1 cellular context compared by ENCODE assay signal in genomic region chr1:27830621-27831424, GRCh38.
TF ChIP-seq lines count a peak whose summit lies in the region.

Gene PPP1R8 (plus strand): TSS chr1:27830782. CDS start chr1:27830836, 54 bp downstream.

TF ChIP-seq in K562, 482 proteins besides CTCF, POLR2A, EP300 and RAD21 (continued from another document and continues in another):
- no peak for TF ChIP-seq ATF6 (CRISPR knock-in tag; IDR thresholded peaks at IDR 0.05)
- no peak for TF ChIP-seq NFYB (IDR thresholded peaks at IDR 0.05; ENCODE audit: extremely low read depth, insufficient read length)
- TF ChIP-seq TSHZ1 (CRISPR knock-in tag; IDR thresholded peaks at IDR 0.05): no peak
- TF ChIP-seq ZNF668 (CRISPR knock-in tag; IDR thresholded peaks at IDR 0.05): no peak
- TF ChIP-seq CBFA2T2 (conservative IDR thresholded peaks at IDR 0.05): no peak
- TF ChIP-seq RCOR1 (IDR thresholded peaks at IDR 0.05; ENCODE audit: borderline replicate concordance in 1 of 2, low read depth in 2 of 2, low read length in 2 of 2): peak in 1 of 2 experiments; percentile 22; a peak in 1 of 4 replicates
- TF ChIP-seq XRCC5 (IDR thresholded peaks at IDR 0.05; ENCODE audit: low read depth, low read length): 0 out of 2 replicates have a peak, but pooled peaks have one; percentile 59
- TF ChIP-seq NR2C2 (CRISPR knock-in tag; IDR thresholded peaks at IDR 0.05): peak; percentile 77
- peak; percentile 67 for TF ChIP-seq NR2C2 (tag; IDR thresholded peaks at IDR 0.05)
- no peak for TF ChIP-seq HSF4 (CRISPR knock-in tag; IDR thresholded peaks at IDR 0.05; ENCODE audit: borderline replicate concordance)
- no peak for TF ChIP-seq ARID3A (IDR thresholded peaks at IDR 0.05; ENCODE audit: borderline replicate concordance, low read depth, low read length)
- TF ChIP-seq CBX2 (IDR thresholded peaks at IDR 0.05; ENCODE audit: insufficient read depth, low read length, poor library complexity, severe bottlenecking): no peak
- no peak for TF ChIP-seq ZNF583 (CRISPR knock-in tag; IDR thresholded peaks at IDR 0.05)
- TF ChIP-seq CREB5 (CRISPR knock-in tag; IDR thresholded peaks at IDR 0.05): no peak
- peak; percentile 56; the same call in 1 of the 2 replicates for TF ChIP-seq HMGXB4 (CRISPR knock-in tag; IDR thresholded peaks at IDR 0.05)
- no peak for TF ChIP-seq MAFG (tag; conservative IDR thresholded peaks at IDR 0.05)
- peak; percentile 99 for TF ChIP-seq TAF9B (IDR thresholded peaks at IDR 0.05; ENCODE audit: partially characterized antibody)
- TF ChIP-seq GMEB1 (CRISPR knock-in tag; IDR thresholded peaks at IDR 0.05): peak; percentile 97
- TF ChIP-seq PRDM10 (IDR thresholded peaks at IDR 0.05; ENCODE audit: partially characterized antibody): no peak
- no peak for TF ChIP-seq CHD7 (IDR thresholded peaks at IDR 0.05; ENCODE audit: low read depth, low read length)
- no peak for TF ChIP-seq LARP7 (IDR thresholded peaks at IDR 0.05)
- TF ChIP-seq SRSF3 (IDR thresholded peaks at IDR 0.05; ENCODE audit: insufficient read depth, low read length): no peak
- TF ChIP-seq SRF (CRISPR knock-in tag; IDR thresholded peaks at IDR 0.05): peak in 1 of 2 experiments; percentile 82; a peak in 3 of 4 replicates
